ENCODE assay signal across 17 cellular contexts in genomic region chr11:2367266-2368160, GRCh38.
"Had no signal": no experiment of that assay in that cellular context is flagged by ENCODE, and none has a peak within 500 bp of the region (broad histone marks: within the 10 kb centered on the region; RNA-seq: fewer than 3 reads in every experiment).

No MANE protein-coding gene starts in this region.

- H3K4me1 Mint-ChIP-seq: activated CD4-positive, alpha-beta T cell treated with anti-CD3 and anti-CD28 coated beads, Interleukin-2, amount 10 ng/mL, durations not matched to agents 7 days and 5 days; endodermal cell had no signal

- H3K9me3 ChIP-seq: gastroesophageal sphincter, upper lobe of left lung had no signal

- H3K27me3 Mint-ChIP-seq: activated CD4-positive, alpha-beta T cell treated with anti-CD3 and anti-CD28 coated beads, Interleukin-2, amount 10 ng/mL, durations not matched to agents 7 days and 5 days; activated naive CD8-positive, alpha-beta T cell; naive B cell had no signal

- ATAC-seq: activated T-cell treated with anti-CD3 and anti-CD28 coated beads, Interleukin-2, amount 50 U/mL, for 72 hours; gastroesophageal sphincter had no signal

- H3K4me3 Mint-ChIP-seq: activated CD4-positive, alpha-beta T cell treated with anti-CD3 and anti-CD28 coated beads, Interleukin-2, amount 10 ng/mL, durations not matched to agents 7 days and 5 days; activated naive CD8-positive, alpha-beta T cell; activated T-cell treated with anti-CD3 and anti-CD28 coated beads, Interleukin-2, amount 50 U/mL, for 72 hours; endodermal cell had no signal

- H3K27me3 ChIP-seq: dorsolateral prefrontal cortex, gastroesophageal sphincter, upper lobe of left lung had no signal

- H3K27ac Mint-ChIP-seq: activated CD4-positive, alpha-beta T cell treated with anti-CD3 and anti-CD28 coated beads, Interleukin-2, amount 10 ng/mL, durations not matched to agents 7 days and 5 days; activated naive CD8-positive, alpha-beta T cell; activated T-cell treated with anti-CD3 and anti-CD28 coated beads, Interleukin-2, amount 50 U/mL, for 72 hours; endodermal cell had no signal

- H3K36me3 ChIP-seq: gastroesophageal sphincter, upper lobe of left lung had no signal

- H3K4me3 ChIP-seq: gastroesophageal sphincter, lung, skin epidermis, upper lobe of left lung had no signal

- H3K36me3 Mint-ChIP-seq: activated naive CD8-positive, alpha-beta T cell; naive B cell had no signal

- H3K4me1 ChIP-seq: parathyroid adenoma had no signal

- DNase-seq: activated CD4-positive, alpha-beta T cell treated with anti-CD3 and anti-CD28 coated beads, Interleukin-2, amount 10 ng/mL, durations not matched to agents 7 days and 5 days; activated CD8-positive, alpha-beta memory T cell treated with anti-CD3 and anti-CD28 coated beads, Interleukin-2, amount 50 U/mL, for 48 hours; activated gamma-delta T cell treated with Interleukin-2 at 50 U/mL for 16 hours; activated T-cell treated with anti-CD3 and anti-CD28 coated beads, Interleukin-2, amount 50 U/mL, for 72 hours; endodermal cell; hippocampal formation; naive B cell; stimulated activated CD4-positive, alpha-beta T cell treated with anti-CD3 and anti-CD28 coated beads, Interleukin-4, amount 100 ng/mL, for 4 hours; stimulated activated CD8-positive, alpha-beta memory T cell treated with anti-CD3 and anti-CD28 coated beads, Interleukin-4, amount 100 ng/mL, for 48 hours; stimulated activated naive CD4-positive, alpha-beta T cell treated with Interleukin-2 at 50 U/mL for 16 hours; upper lobe of left lung had no signal

- H3K9me3 Mint-ChIP-seq: activated CD4-positive, alpha-beta T cell treated with anti-CD3 and anti-CD28 coated beads, Interleukin-2, amount 10 ng/mL, durations not matched to agents 7 days and 5 days; activated T-cell treated with anti-CD3 and anti-CD28 coated beads, Interleukin-2, amount 50 U/mL, for 72 hours; endodermal cell had no signal
